Comparison of ENCODE assay signal across 9 cellular contexts in genomic region chr10:6406220-6407033, GRCh38.
DNase-seq lines count a peak whose midpoint lies in the region; ATAC-seq, FAIRE-seq and TF ChIP-seq lines count a peak whose summit lies in the region.
"Had no signal": no experiment of that assay in that cellular context is flagged by ENCODE, and none has a peak within 500 bp of the region (broad histone marks: within the 10 kb centered on the region; RNA-seq: fewer than 3 reads in every experiment).

No MANE protein-coding gene starts in this region.

- 1% methylated on average over 10 of the region's 10 CpGs for WGBS in GM12878 (ENCODE audit: insufficient coverage, insufficient replicate concordance, low lambda C conversion rate, missing lambda C conversion rate)

- RAD21 ChIA-PET in GM12878 (lab: Charles Lee; ENCODE audit: unreplicated experiment): interaction anchor here (0.6 to 3.2 kb wide), 28 partner anchors 8 to 393 kb away, joined by 3 to 29 read pairs (median 3); partner anchors contain the start of gene PFKFB3

- intact Hi-C loops in GM12878 (cut with micrococcal nuclease; ENCODE audit: unreplicated experiment): no loop called here

- H4K20me1 ChIP-seq in GM12878 (ENCODE audit: control insufficient read depth, insufficient read depth) (no peaks in the 10 kb centered on the region; the same call in 1 of the 2 replicates), neural cell (ENCODE audit: insufficient read depth) (no peaks in the 10 kb centered on the region)

- no peak overlapping the region for H3K27ac ChIP-seq in GM12878 (ENCODE audit: control insufficient read depth, insufficient read depth)
- no peak overlapping the region for H3K27ac ChIP-seq in neural cell (ENCODE audit: low read length)
- H3K27ac ChIP-seq: neutrophil had no signal

- peak; percentile 62 for TF ChIP-seq RAD21 in GM12878 (IDR thresholded peaks at IDR 0.05; ENCODE audit: insufficient read depth, low read depth, low read length)
- TF ChIP-seq RAD21 in neural cell (conservative IDR thresholded peaks at IDR 0.05): no peak

- no TSS peak for BruUV-seq in GM12878 (replicated peaks; lab: Mats Ljungman, UMichigan)

- H3K27me3 ChIP-seq in GM12878 (replicated peaks in 1 of 2; ENCODE audit: control insufficient read depth in 2 of 2, insufficient read depth in 2 of 2, low read length in 1 of 2) (no peaks in the 10 kb centered on the region; a peak in 2 of 4 replicates), neural cell (ENCODE audit: insufficient read depth, low read depth, low read length) (no peaks in the 10 kb centered on the region)
- H3K27me3 ChIP-seq: neutrophil had no signal

- H3K9ac ChIP-seq in GM12878 (ENCODE audit: control insufficient read depth, insufficient read depth, low read length): no peak overlapping the region
- H3K9ac ChIP-seq in neural cell (ENCODE audit: low read length): no peak overlapping the region

- CTCF ChIA-PET in GM12878 (lab: Yijun Ruan, JAX): interaction anchor here (0.6 to 11.1 kb wide), 62 partner anchors 9 to 614 kb away, joined by 3 to 90 read pairs (median 5); partner anchors contain the start of gene PFKFB3

- H3K36me3 ChIP-seq in GM12878 (ENCODE audit: control insufficient read depth in 2 of 2, insufficient read depth in 2 of 2, low read length in 1 of 2) (no peaks in the 10 kb centered on the region), neural cell (ENCODE audit: insufficient read depth, low read length) (no peaks in the 10 kb centered on the region)
- H3K36me3 ChIP-seq: neutrophil had no signal

- no peaks in the 10 kb centered on the region for H3F3A ChIP-seq in neural cell (ENCODE audit: insufficient read depth, low read length, poor library complexity, severe bottlenecking)

- TF ChIP-seq POLR2A in GM12878 (IDR thresholded peaks at IDR 0.05; ENCODE audit: low read depth, low read length): no peak

- SMC1A ChIA-PET in GM12878 (lab: Charles Lee; ENCODE audit: uncharacterized antibody, unreplicated experiment): interaction anchor here (0.5 to 2.8 kb wide), 35 partner anchors 10 to 448 kb away, joined by 3 to 28 read pairs (median 4); partner anchors contain the start of gene PFKFB3

- POLR2A ChIA-PET in GM12878 (lab: Charles Lee): interaction anchor here (0.6 to 1.1 kb wide), 4 partner anchors 201 to 321 kb away, joined by 3 to 5 read pairs (median 4); partner anchors contain the start of gene PFKFB3

- H3K4me1 ChIP-seq in GM12878 (ENCODE audit: control insufficient read depth, insufficient read depth, low read length): no peaks in the 10 kb centered on the region

- H3K9me2 ChIP-seq in neural cell (ENCODE audit: insufficient read depth, low read length): no peaks in the 10 kb centered on the region

- in situ Hi-C loops in GM12878 (cut with MboI): loop anchor here (10.0 kb wide), 1 partner anchor 392 kb away; no protein-coding TSS in a partner anchor

- TF ChIP-seq CTCF in GM12878 (IDR thresholded peaks at IDR 0.05 in 2 of 3, conservative IDR thresholded peaks at IDR 0.05 in 1 of 3; ENCODE audit: control insufficient read depth in 2 of 3, extremely low read depth in 1 of 3, insufficient read depth in 1 of 3, low read depth in 3 of 3, low read length in 3 of 3) (peak; percentile 37 to 55 (median 48); a peak in 5 of 6 replicates), neural cell (IDR thresholded peaks at IDR 0.05; ENCODE audit: poor library complexity, severe bottlenecking) (peak; percentile 20)

- no peak overlapping the region for H3K4me2 ChIP-seq in GM12878 (ENCODE audit: control insufficient read depth, insufficient read depth)
- no peak overlapping the region for H3K4me2 ChIP-seq in neural cell (ENCODE audit: low read length)

- ATAC-seq in GM12878 (peak; percentile 41), GM18867 (IDR thresholded peaks at IDR 0.05; ENCODE audit: unreplicated experiment) (no peak)

- H3K4me3 ChIP-seq in GM12878: no peak overlapping the region
- H3K4me3 ChIP-seq in neural cell (ENCODE audit: low read length): no peak overlapping the region

- TF ChIP-seq EP300 in GM12878 (IDR thresholded peaks at IDR 0.05; ENCODE audit: borderline replicate concordance in 1 of 2, control insufficient read depth in 1 of 2, low read depth in 2 of 2, low read length in 2 of 2) (no peak), neural cell (conservative IDR thresholded peaks at IDR 0.05; ENCODE audit: poor library complexity, severe bottlenecking) (no peak)

- FAIRE-seq in GM12878 (lab: Jason Lieb, UNC): peak; percentile 62

- H2AFZ ChIP-seq in GM12878 (ENCODE audit: control insufficient read depth, low read depth, low read length) (no peak overlapping the region), neural cell (ENCODE audit: low read depth, low read length) (no peak overlapping the region)

- H3K79me2 ChIP-seq in GM12878 (ENCODE audit: control insufficient read depth, insufficient read depth, low read length) (no peaks in the 10 kb centered on the region), neural cell (replicated peaks; ENCODE audit: insufficient read depth, low read length) (no peaks in the 10 kb centered on the region)

- H3K9me3 ChIP-seq in GM12878 (replicated peaks; ENCODE audit: control insufficient read depth, insufficient read depth, low read length) (no peaks in the 10 kb centered on the region), neural cell (ENCODE audit: low read length) (no peaks in the 10 kb centered on the region)
- H3K9me3 ChIP-seq: neutrophil had no signal

- DNase-seq in SKM-1 treated with dmso at 0.1 percent for 144 hours (lab: John Stamatoyannopoulos, UW; ENCODE audit: unreplicated experiment) (peak; percentile 2), SKM-1 (lab: John Stamatoyannopoulos, UW; ENCODE audit: unreplicated experiment) (no peak), MV-4-11 (lab: John Stamatoyannopoulos, UW) (peak; percentile 13), GM12878 (ENCODE audit: low read depth, low spot score) (no peak), SK-N-DZ (ENCODE audit: low spot score) (no peak), cerebellar nuclear complex (lab: John Stamatoyannopoulos, UW) (no peak)

TF ChIP-seq in GM12878, 131 proteins besides CTCF, POLR2A, EP300 and RAD21 (continues in another document):
- TF ChIP-seq ZNF622 (IDR thresholded peaks at IDR 0.05) (no peak), ZBTB11 (CRISPR knock-in tag; IDR thresholded peaks at IDR 0.05) (no peak), ZNF384 (IDR thresholded peaks at IDR 0.05; ENCODE audit: borderline replicate concordance, low read depth, low read length) (no peak), CEBPB (IDR thresholded peaks at IDR 0.05; ENCODE audit: borderline replicate concordance in 1 of 2, low read depth in 2 of 2, low read length in 2 of 2) (no peak), CBX3 (IDR thresholded peaks at IDR 0.05; ENCODE audit: borderline replicate concordance, low read depth) (no peak)

TF ChIP-seq in neural cell, 6 proteins besides CTCF, POLR2A, EP300 and RAD21:
- no peak for TF ChIP-seq MXI1 (conservative IDR thresholded peaks at IDR 0.05; ENCODE audit: poor library complexity, severe bottlenecking)
- TF ChIP-seq TAF1 (IDR thresholded peaks at IDR 0.05; ENCODE audit: low read depth): no peak
- TF ChIP-seq REST (IDR thresholded peaks at IDR 0.05; ENCODE audit: borderline replicate concordance): no peak
- TF ChIP-seq SMC3 (conservative IDR thresholded peaks at IDR 0.05; ENCODE audit: poor library complexity): no peak
- no peak for TF ChIP-seq EZH2 (IDR thresholded peaks at IDR 0.05; ENCODE audit: borderline replicate concordance, insufficient read depth, low read length, poor library complexity, severe bottlenecking)
- no peak for TF ChIP-seq POLR2AphosphoS5 (IDR thresholded peaks at IDR 0.05)
TF ChIP-seq in neural cell: peak in this region for 0.

Comparison
In these comparisons a context has a peak if more than half of its experiments do, and no peak if none do; other contexts are left out.
1. DNase-seq: peak in SKM-1 treated with dmso at 0.1 percent for 144 hours (single experiment) and MV-4-11 (single experiment); none in SKM-1 (single experiment), GM12878 (single experiment), SK-N-DZ (single experiment) and cerebellar nuclear complex (0 of 2).